In genomic region chr6:25329156-25329555, GRCh38 we compare ENCODE assay signal across 25 cellular contexts. TPM values are rescaled to one million over a fixed set of nuclear protein-coding genes. Genes with fewer than 3 reads are reported as not detected.
DNase-seq lines count a peak whose midpoint lies in the region; ATAC-seq and TF ChIP-seq lines count a peak whose summit lies in the region.
"Had no signal": no experiment of that assay in that cellular context is flagged by ENCODE, and none has a peak within 500 bp of the region (broad histone marks: within the 10 kb centered on the region; RNA-seq: fewer than 3 reads in every experiment).

No MANE protein-coding gene starts in this region.

- H3K4me1 ChIP-seq in endocrine pancreas (ENCODE audit: control insufficient read depth, insufficient read depth, low read length) (peaks cover 5% of the 10 kb centered on the region), neural progenitor cell (peaks cover 14% of the 10 kb centered on the region)
- H3K4me1 ChIP-seq: SJCRH30 had no signal

- H4K20me1 ChIP-seq in neural progenitor cell (ENCODE audit: low read depth), result no peaks in the 10 kb centered on the region

- H3K36me3 ChIP-seq in endocrine pancreas (ENCODE audit: control insufficient read depth, insufficient read depth, low read length), result no peaks in the 10 kb centered on the region
- no peaks in the 10 kb centered on the region for H3K36me3 ChIP-seq in neural progenitor cell
- H3K36me3 ChIP-seq: SJCRH30 had no signal

- H3F3A ChIP-seq in neural progenitor cell (ENCODE audit: low read depth), result no peaks in the 10 kb centered on the region

- no peak overlapping the region for H3K27ac ChIP-seq in neural progenitor cell
- H3K27ac ChIP-seq: KMS-11, SJCRH30 had no signal

- H3K27ac Mint-ChIP-seq in neural progenitor cell (no peak overlapping the region), progenitor cell of endocrine pancreas (no peak overlapping the region)
- H3K27ac Mint-ChIP-seq: B cell, CD14-positive monocyte, IgD-negative memory B cell had no signal

- TF ChIP-seq CTCF in neural progenitor cell (IDR thresholded peaks at IDR 0.05), result no peak
- no peak for TF ChIP-seq CTCF in progenitor cell of endocrine pancreas (IDR thresholded peaks at IDR 0.05; ENCODE audit: unreplicated experiment)

- H3K4me2 ChIP-seq in neural progenitor cell, result peak overlapping the region; percentile 42
- H3K4me2 ChIP-seq: KMS-11 had no signal

- H3K4me3 Mint-ChIP-seq in neural progenitor cell (no peak overlapping the region), progenitor cell of endocrine pancreas (ENCODE audit: low read depth) (no peak overlapping the region)
- H3K4me3 Mint-ChIP-seq: B cell, CD14-positive monocyte, IgD-negative memory B cell had no signal

- H2AFZ ChIP-seq in neural progenitor cell (replicated peaks), result no peak overlapping the region

- H3K27me3 ChIP-seq in endocrine pancreas (ENCODE audit: control insufficient read depth, insufficient read depth, low read length), result no peaks in the 10 kb centered on the region
- no peaks in the 10 kb centered on the region for H3K27me3 ChIP-seq in neural progenitor cell
- H3K27me3 ChIP-seq: SJCRH30 had no signal

- H3K27me3 Mint-ChIP-seq in neural progenitor cell (ENCODE audit: insufficient read depth, low read depth) (no peaks in the 10 kb centered on the region), progenitor cell of endocrine pancreas (no peaks in the 10 kb centered on the region)
- H3K27me3 Mint-ChIP-seq: B cell had no signal

- no peaks in the 10 kb centered on the region for H3K9me3 Mint-ChIP-seq in neural progenitor cell
- H3K9me3 Mint-ChIP-seq in progenitor cell of endocrine pancreas (ENCODE audit: low read depth), result no peaks in the 10 kb centered on the region
- H3K9me3 Mint-ChIP-seq: IgD-negative memory B cell had no signal

- H3K4me3 ChIP-seq in endocrine pancreas (ENCODE audit: control insufficient read depth, insufficient read depth, low read length) (peak overlapping the region; percentile 19), neural progenitor cell (no peak overlapping the region)
- H3K4me3 ChIP-seq: SJCRH30 had no signal

- DNase-seq in NCI-H345 (lab: John Stamatoyannopoulos, UW) (peak; percentile 62), neural progenitor cell (ENCODE audit: low spot score) (no peak), mucosa of gallbladder (ENCODE audit: low spot score) (no peak), progenitor cell of endocrine pancreas (ENCODE audit: low spot score, unreplicated experiment) (no peak), MV-4-11 (lab: John Stamatoyannopoulos, UW) (no peak)
- DNase-seq: Calu3; DMS79 treated with DMSO at 0.1 percent for 48 hours; NCI-H1092; NCI-H1417 treated with DMSO at 0.1 percent for 48 hours; NCI-H2081 treated with DMSO at 0.1 percent for 48 hours; NCI-H2171; NCI-H226; NCI-H524; NCI-H774; NK-92 treated with Interleukin-12 subunit alpha and Interleukin-12 subunit beta, amount 100 ng/mL, for 24 hours; PC-3; SJCRH30 had no signal

- no peak for ATAC-seq in GM21737 (IDR thresholded peaks at IDR 0.05; ENCODE audit: unreplicated experiment)
- ATAC-seq: Right ventricle myocardium inferior, SK-N-SH treated with all-trans-retinoic acid at 6 μM for 48 hours had no signal

- H3K9me3 ChIP-seq in endocrine pancreas (ENCODE audit: control insufficient read depth, low read length) (no peaks in the 10 kb centered on the region), neural progenitor cell (ENCODE audit: low read depth) (no peaks in the 10 kb centered on the region)
- H3K9me3 ChIP-seq: SJCRH30 had no signal

- peaks cover 30% of the 10 kb centered on the region for H3K4me1 Mint-ChIP-seq in neural progenitor cell
- peaks cover 50% of the 10 kb centered on the region for H3K4me1 Mint-ChIP-seq in progenitor cell of endocrine pancreas (ENCODE audit: low read depth)

- H3K79me2 ChIP-seq in neural progenitor cell (ENCODE audit: low read depth), result peaks cover 12% of the 10 kb centered on the region

- no peaks in the 10 kb centered on the region for H3K36me3 Mint-ChIP-seq in neural progenitor cell
- H3K36me3 Mint-ChIP-seq in progenitor cell of endocrine pancreas (ENCODE audit: insufficient read depth), result no peaks in the 10 kb centered on the region
- H3K36me3 Mint-ChIP-seq: CD14-positive monocyte, IgD-negative memory B cell had no signal

- no peak overlapping the region for H3K9ac ChIP-seq in endocrine pancreas (ENCODE audit: control insufficient read depth, insufficient read depth, low read length)
- no peak overlapping the region for H3K9ac ChIP-seq in neural progenitor cell
- H3K9ac ChIP-seq: KMS-11 had no signal

RNA-seq across cellular contexts. Expression of gene CARMIL1, which starts 50.0 kb away (rescaled TPM):
- total RNA-seq in neural progenitor cell (ENCODE audit: low replicate concordance) (11.0 and 13.3 TPM in 2 replicates), mucosa of gallbladder (38.6 TPM), progenitor cell of endocrine pancreas (75.9 and 86.3 TPM in 2 replicates)
